Comparison of ENCODE assay signal across 14 cellular contexts in the genomic region with DNA sequence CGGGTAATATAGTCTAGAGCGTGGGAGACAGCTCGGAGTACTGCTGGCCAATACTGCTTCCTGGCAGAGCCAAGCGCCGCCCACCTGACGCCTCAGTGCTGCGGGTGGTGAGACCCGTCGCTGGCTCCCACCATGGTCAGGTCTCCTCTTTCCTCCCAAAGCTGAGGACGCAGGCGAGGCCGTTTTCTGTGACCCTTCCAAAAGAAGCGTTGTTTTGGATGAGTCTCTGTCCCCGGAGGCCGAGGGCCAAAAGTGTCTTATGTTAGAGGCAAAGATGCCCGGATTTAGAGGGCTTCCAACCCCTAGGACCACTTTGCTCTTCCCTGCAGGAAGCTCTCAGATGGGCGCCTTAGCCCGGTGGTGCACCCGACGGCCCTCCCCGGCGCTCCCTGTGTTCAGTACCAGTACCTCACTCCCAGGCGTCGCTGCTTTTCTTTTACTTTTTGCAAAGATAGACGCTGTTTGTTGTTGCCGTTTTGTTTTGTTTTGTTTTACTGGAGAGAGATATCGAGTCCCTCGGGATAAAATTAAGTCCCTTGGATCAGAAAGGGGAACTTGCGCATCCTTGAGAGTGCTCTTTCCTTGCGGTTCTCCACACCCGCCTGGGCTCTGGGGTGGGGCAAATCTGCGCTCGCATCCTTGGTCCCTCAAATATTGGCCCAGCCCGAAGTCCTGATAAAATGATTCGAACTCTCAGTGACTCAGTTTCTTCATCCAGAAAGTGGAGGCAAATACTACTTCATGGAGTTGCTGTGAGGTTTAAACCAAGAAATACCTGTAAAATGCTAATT. TPM values are rescaled to one million over a fixed set of nuclear protein-coding genes. Genes with fewer than 3 reads are reported as not detected.
A peak's percentile ranks its signal among the peaks of the same experiment; 100 is the strongest.
DNase-seq lines count a peak whose midpoint lies in the region; ATAC-seq and TF ChIP-seq lines count a peak whose summit lies in the region.
"Had no signal": no experiment of that assay in that cellular context is flagged by ENCODE, and none has a peak within 500 bp of the region (broad histone marks: within the 10 kb centered on the region; RNA-seq: fewer than 3 reads in every experiment).

No MANE protein-coding gene starts in this region.

- no peak overlapping the region for H3K9ac ChIP-seq in trophoblast cell (ENCODE audit: low read length)
- H3K9ac ChIP-seq: SK-N-SH had no signal

- no peaks in the 10 kb centered on the region for H3K9me3 Mint-ChIP-seq in natural killer cell treated with Interleukin-12 subunit alpha and Interleukin-12 subunit beta and Interleukin-15 and Interleukin-18, amount 100 ng/mL, for 72 hours
- H3K9me3 Mint-ChIP-seq in natural killer cell: no peaks in the 10 kb centered on the region
- H3K9me3 Mint-ChIP-seq in activated T-helper 1 cell treated with anti-CD3 and anti-CD28 coated beads, Interleukin-12 subunit alpha, Interleukin-12 subunit beta, Interleukin-2, Interleukin-4 antibody, amounts not matched to agents 30 ng/mL and 10 ng/mL and 1 ng/mL, durations not matched to agents 14 hours and 24 hours and 36 hours: no peaks in the 10 kb centered on the region
- H3K9me3 Mint-ChIP-seq in memory B cell: peaks cover 4% of the 10 kb centered on the region

- no peaks in the 10 kb centered on the region for H3K79me1 ChIP-seq in trophoblast cell (ENCODE audit: low read length)

- no peak overlapping the region for H2BK12ac ChIP-seq in trophoblast cell (ENCODE audit: low read length)

- H4K8ac ChIP-seq in trophoblast cell (ENCODE audit: low read depth, low read length): no peak overlapping the region

- H3K27me3 ChIP-seq in tibial artery (peaks cover 0 to 96% of the 10 kb centered on the region in 2 donors), trophoblast cell (ENCODE audit: insufficient read depth, low read length) (peaks cover 91% of the 10 kb centered on the region)

- no peak overlapping the region for H2BK5ac ChIP-seq in trophoblast cell (ENCODE audit: low read depth, low read length, poor library complexity)

- H3K4me1 ChIP-seq in tibial artery (peaks cover 0 to 34% (median 17%) of the 10 kb centered on the region in 4 donors), trophoblast cell (ENCODE audit: control insufficient read depth in 1 of 2, insufficient read depth in 2 of 2, low read length in 2 of 2) (peaks cover 0 to 3% of the 10 kb centered on the region in 2 experiments)

- H3K4me2 ChIP-seq in trophoblast cell (ENCODE audit: low read length): no peak overlapping the region
- H3K4me2 ChIP-seq: SK-N-SH had no signal

- intact Hi-C loops in natural killer cell (cut with micrococcal nuclease): no loop called here
- intact Hi-C loops in activated T-helper 1 cell treated with anti-CD3 and anti-CD28 coated beads, Interleukin-12 subunit alpha, Interleukin-12 subunit beta, Interleukin-2, Interleukin-4 antibody, amounts not matched to agents 30 ng/mL and 10 ng/mL and 1 ng/mL, durations not matched to agents 14 hours and 24 hours and 36 hours (cut with micrococcal nuclease): loop anchor here (2.0 kb wide), 1 partner anchor 42 kb away; a partner anchor contains a TSS
- intact Hi-C loops in tibial artery (cut with DNase I; ENCODE audit: low total_unique reads): no loop called here

- peak overlapping the region; percentile 20 for H3K4me3 Mint-ChIP-seq in natural killer cell treated with Interleukin-12 subunit alpha and Interleukin-12 subunit beta and Interleukin-15 and Interleukin-18, amount 100 ng/mL, for 72 hours
- H3K4me3 Mint-ChIP-seq in natural killer cell: no peak overlapping the region
- no peak overlapping the region for H3K4me3 Mint-ChIP-seq in activated T-helper 1 cell treated with anti-CD3 and anti-CD28 coated beads, Interleukin-12 subunit alpha, Interleukin-12 subunit beta, Interleukin-2, Interleukin-4 antibody, amounts not matched to agents 30 ng/mL and 10 ng/mL and 1 ng/mL, durations not matched to agents 14 hours and 24 hours and 36 hours
- H3K4me3 Mint-ChIP-seq in memory B cell: no peak overlapping the region

- H3K4ac ChIP-seq in trophoblast cell (ENCODE audit: low read depth, low read length): no peak overlapping the region

- no peak overlapping the region for H4K91ac ChIP-seq in trophoblast cell (ENCODE audit: low read depth, low read length)

- no peak overlapping the region for H3K18ac ChIP-seq in trophoblast cell (ENCODE audit: low read length)

- no peaks in the 10 kb centered on the region for H3K36me3 ChIP-seq in tibial artery
- no peaks in the 10 kb centered on the region for H3K36me3 ChIP-seq in trophoblast cell (ENCODE audit: control insufficient read depth in 1 of 2, insufficient read depth in 2 of 2, low read length in 2 of 2)
- H3K36me3 ChIP-seq: tibial nerve had no signal

- H3K79me2 ChIP-seq in trophoblast cell (ENCODE audit: control insufficient read depth, insufficient read depth, low read length, poor library complexity): no peaks in the 10 kb centered on the region

- H3K27ac ChIP-seq in tibial artery (no peak overlapping the region), trophoblast cell (ENCODE audit: low read depth, low read length) (no peak overlapping the region)
- H3K27ac ChIP-seq: tibial nerve had no signal

- no CpG with 5 or more reads among the region's 35 CpGs for WGBS in trophoblast cell (ENCODE audit: extremely low coverage, insufficient coverage, insufficient read length)

- H4K12ac ChIP-seq in trophoblast cell (ENCODE audit: low read depth, low read length): no peak overlapping the region

- H3K4me3 ChIP-seq in tibial artery (no peak overlapping the region), trophoblast cell (ENCODE audit: low read depth, low read length) (no peak overlapping the region)
- H3K4me3 ChIP-seq: tibial nerve had no signal

- H2AFZ ChIP-seq in trophoblast cell (ENCODE audit: insufficient read depth, low read length, poor library complexity): no peak overlapping the region

- H3K9me3 ChIP-seq in tibial artery: no peaks in the 10 kb centered on the region
- peaks cover 16% of the 10 kb centered on the region for H3K9me3 ChIP-seq in trophoblast cell (ENCODE audit: insufficient read depth, low read depth, low read length)
- H3K9me3 ChIP-seq: SK-N-SH had no signal

- no peak overlapping the region for H3K27ac Mint-ChIP-seq in natural killer cell treated with Interleukin-12 subunit alpha and Interleukin-12 subunit beta and Interleukin-15 and Interleukin-18, amount 100 ng/mL, for 72 hours
- H3K27ac Mint-ChIP-seq in natural killer cell: no peak overlapping the region
- peak overlapping the region; percentile 52 for H3K27ac Mint-ChIP-seq in activated T-helper 1 cell treated with anti-CD3 and anti-CD28 coated beads, Interleukin-12 subunit alpha, Interleukin-12 subunit beta, Interleukin-2, Interleukin-4 antibody, amounts not matched to agents 30 ng/mL and 10 ng/mL and 1 ng/mL, durations not matched to agents 14 hours and 24 hours and 36 hours
- H3K27ac Mint-ChIP-seq in memory B cell: peak overlapping the region; percentile 54

- H3K36me3 Mint-ChIP-seq in natural killer cell treated with Interleukin-12 subunit alpha and Interleukin-12 subunit beta and Interleukin-15 and Interleukin-18, amount 100 ng/mL, for 72 hours: peaks cover 10% of the 10 kb centered on the region
- H3K36me3 Mint-ChIP-seq in natural killer cell: no peaks in the 10 kb centered on the region
- H3K36me3 Mint-ChIP-seq in activated T-helper 1 cell treated with anti-CD3 and anti-CD28 coated beads, Interleukin-12 subunit alpha, Interleukin-12 subunit beta, Interleukin-2, Interleukin-4 antibody, amounts not matched to agents 30 ng/mL and 10 ng/mL and 1 ng/mL, durations not matched to agents 14 hours and 24 hours and 36 hours (ENCODE audit: low read depth): no peaks in the 10 kb centered on the region
- H3K36me3 Mint-ChIP-seq in memory B cell: peaks cover 4% of the 10 kb centered on the region

- TF ChIP-seq CTCF in natural killer cell (IDR thresholded peaks at IDR 0.05) (no peak), tibial artery (IDR thresholded peaks at IDR 0.05) (no peak)

- peaks cover 64 to 76% of the 10 kb centered on the region in 2 donors for H3K27me3 Mint-ChIP-seq in natural killer cell treated with Interleukin-12 subunit alpha and Interleukin-12 subunit beta and Interleukin-15 and Interleukin-18, amount 100 ng/mL, for 72 hours
- peaks cover 74 to 83% of the 10 kb centered on the region in 2 donors for H3K27me3 Mint-ChIP-seq in natural killer cell (ENCODE audit: low read depth in 2 of 2)
- H3K27me3 Mint-ChIP-seq in activated T-helper 1 cell treated with anti-CD3 and anti-CD28 coated beads, Interleukin-12 subunit alpha, Interleukin-12 subunit beta, Interleukin-2, Interleukin-4 antibody, amounts not matched to agents 30 ng/mL and 10 ng/mL and 1 ng/mL, durations not matched to agents 14 hours and 24 hours and 36 hours (ENCODE audit: insufficient read depth): peaks cover 87% of the 10 kb centered on the region
- H3K27me3 Mint-ChIP-seq in memory B cell: peaks cover 34% of the 10 kb centered on the region

- ATAC-seq in natural killer cell treated with Interleukin-12 subunit alpha and Interleukin-12 subunit beta and Interleukin-15 and Interleukin-18, amount 100 ng/mL, for 72 hours: no peak
- ATAC-seq in natural killer cell: no peak
- no peak for ATAC-seq in memory B cell (ENCODE audit: low read depth)
- ATAC-seq in GM19324 (IDR thresholded peaks at IDR 0.05; ENCODE audit: low FRiP score, unreplicated experiment): no peak

- no peak overlapping the region for H3K23ac ChIP-seq in trophoblast cell (ENCODE audit: low read length)

- no peak for DNase-seq in natural killer cell treated with Interleukin-12 subunit alpha and Interleukin-12 subunit beta and Interleukin-15 and Interleukin-18, amount 100 ng/mL, for 72 hours (ENCODE audit: low spot score)
- DNase-seq in natural killer cell (no peak), memory B cell (ENCODE audit: low spot score in 2 of 2) (peak in 1 of 2 donors; percentile 18), EL (no peak), tibial artery (no peak), trophoblast cell (no peak)
- no peak for DNase-seq in activated T-helper 1 cell treated with anti-CD3 and anti-CD28 coated beads, Interleukin-12 subunit alpha, Interleukin-12 subunit beta, Interleukin-2, Interleukin-4 antibody, amounts not matched to agents 30 ng/mL and 10 ng/mL and 1 ng/mL, durations not matched to agents 14 hours and 24 hours and 36 hours (ENCODE audit: low spot score)
- DNase-seq: NCI-H510A, OCI-M1, SK-N-SH had no signal

- no peak overlapping the region for H2AK5ac ChIP-seq in trophoblast cell (ENCODE audit: low read length)

- H2BK120ac ChIP-seq in trophoblast cell (ENCODE audit: insufficient read depth, low read length, poor library complexity): no peak overlapping the region

- H3K14ac ChIP-seq in trophoblast cell (ENCODE audit: low read length): no peak overlapping the region

- H3K4me1 Mint-ChIP-seq in natural killer cell treated with Interleukin-12 subunit alpha and Interleukin-12 subunit beta and Interleukin-15 and Interleukin-18, amount 100 ng/mL, for 72 hours (ENCODE audit: low read depth in 2 of 2): peaks cover 6 to 10% of the 10 kb centered on the region in 2 donors
- H3K4me1 Mint-ChIP-seq in natural killer cell: peaks cover 7 to 9% of the 10 kb centered on the region in 2 donors
- H3K4me1 Mint-ChIP-seq in activated T-helper 1 cell treated with anti-CD3 and anti-CD28 coated beads, Interleukin-12 subunit alpha, Interleukin-12 subunit beta, Interleukin-2, Interleukin-4 antibody, amounts not matched to agents 30 ng/mL and 10 ng/mL and 1 ng/mL, durations not matched to agents 14 hours and 24 hours and 36 hours (ENCODE audit: low read depth): peaks cover 7% of the 10 kb centered on the region
- peaks cover 14% of the 10 kb centered on the region for H3K4me1 Mint-ChIP-seq in memory B cell

RNA-seq across cellular contexts. Expression of a gene that starts 7.0 kb away (rescaled TPM):
- total RNA-seq in natural killer cell treated with Interleukin-12 subunit alpha and Interleukin-12 subunit beta and Interleukin-15 and Interleukin-18, amount 100 ng/mL, for 72 hours: not detected
- total RNA-seq in natural killer cell: not detected
- total RNA-seq in activated T-helper 1 cell treated with anti-CD3 and anti-CD28 coated beads, Interleukin-12 subunit alpha, Interleukin-12 subunit beta, Interleukin-2, Interleukin-4 antibody, amounts not matched to agents 30 ng/mL and 10 ng/mL and 1 ng/mL, durations not matched to agents 14 hours and 24 hours and 36 hours: not detected in 2 replicates
- polyA plus RNA-seq in trophoblast cell (2013): not detected in 2 replicates
- total RNA-seq: dermis microvascular lymphatic vessel endothelial cell, osteocyte had no signal
- polyA plus RNA-seq: SK-N-SH had no signal

RNA-seq across cellular contexts. Expression of a gene that starts 42.3 kb away (rescaled TPM):
- not detected for total RNA-seq in natural killer cell treated with Interleukin-12 subunit alpha and Interleukin-12 subunit beta and Interleukin-15 and Interleukin-18, amount 100 ng/mL, for 72 hours
- not detected for total RNA-seq in natural killer cell
- not detected in 2 replicates for total RNA-seq in activated T-helper 1 cell treated with anti-CD3 and anti-CD28 coated beads, Interleukin-12 subunit alpha, Interleukin-12 subunit beta, Interleukin-2, Interleukin-4 antibody, amounts not matched to agents 30 ng/mL and 10 ng/mL and 1 ng/mL, durations not matched to agents 14 hours and 24 hours and 36 hours
- polyA plus RNA-seq in trophoblast cell (2013): 2.7 and 2.8 TPM in 2 replicates
- total RNA-seq: dermis microvascular lymphatic vessel endothelial cell, osteocyte, tibial nerve had no signal
- polyA plus RNA-seq: SK-N-SH had no signal

Comparison
In these comparisons a context has a peak if more than half of its experiments do, and no peak if none do; other contexts are left out.
1. H3K27ac Mint-ChIP-seq: peak in activated T-helper 1 cell treated with anti-CD3 and anti-CD28 coated beads, Interleukin-12 subunit alpha, Interleukin-12 subunit beta, Interleukin-2, Interleukin-4 antibody, amounts not matched to agents 30 ng/mL and 10 ng/mL and 1 ng/mL, durations not matched to agents 14 hours and 24 hours and 36 hours (single experiment) and memory B cell (single experiment); none in natural killer cell treated with Interleukin-12 subunit alpha and Interleukin-12 subunit beta and Interleukin-15 and Interleukin-18, amount 100 ng/mL, for 72 hours (0 of 2) and natural killer cell (0 of 2).